ENCODE assay signal across 9 cellular contexts in the genomic region with DNA sequence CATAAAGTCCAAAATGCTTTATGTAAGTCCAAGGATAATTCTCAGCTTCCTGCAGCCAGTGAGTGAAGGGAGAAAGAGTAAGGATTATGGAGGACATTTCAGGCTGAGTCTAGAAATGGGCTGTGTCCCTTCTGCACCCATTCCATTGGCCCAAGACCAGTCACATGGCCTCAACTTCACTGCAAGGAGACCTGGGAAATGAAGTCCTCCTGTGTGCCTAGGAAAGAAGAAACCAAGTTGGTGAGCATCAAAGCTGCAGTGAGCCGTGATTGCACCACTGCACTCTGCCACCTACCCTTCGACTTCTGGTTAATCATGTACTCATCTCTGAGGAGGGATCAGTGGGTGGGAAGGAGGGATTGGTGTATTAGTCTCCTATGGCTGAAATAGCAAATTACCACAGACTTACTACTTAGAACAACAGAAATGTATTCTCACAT. TPM values are rescaled to one million over a fixed set of nuclear protein-coding genes. Genes with fewer than 3 reads are reported as not detected.
DNase-seq lines count a peak whose midpoint lies in the region; ATAC-seq and TF ChIP-seq lines count a peak whose summit lies in the region.
"Had no signal": no experiment of that assay in that cellular context is flagged by ENCODE, and none has a peak within 500 bp of the region (broad histone marks: within the 10 kb centered on the region; RNA-seq: fewer than 3 reads in every experiment).

No MANE protein-coding gene starts in this region.

- DNase-seq in GM10248 (ENCODE audit: extremely low spot score), result peak; percentile 74
- DNase-seq in HFFc6, result peak; percentile 28
- peak; percentile 34 to 70 for DNase-seq in NCI-H524 (lab: John Stamatoyannopoulos, UW)
- DNase-seq in activated CD4-positive, alpha-beta T cell treated with anti-CD3 and anti-CD28 coated beads, Interleukin-2, amount 50 U/mL, for 48 hours, result peak; percentile 55 to 64
- DNase-seq in epithelial cell of prostate (ENCODE audit: low read depth, low spot score), result peak; percentile 10
- DNase-seq in neural progenitor cell (ENCODE audit: low spot score), result peak; percentile 64
- no peak for DNase-seq in smooth muscle cell (lab: John Stamatoyannopoulos, UW; ENCODE audit: unreplicated experiment)

- H3K79me2 ChIP-seq in neural progenitor cell (ENCODE audit: low read depth), result no peaks in the 10 kb centered on the region
- H3K79me2 ChIP-seq in smooth muscle cell (ENCODE audit: low read depth), result no peaks in the 10 kb centered on the region

- no peak overlapping the region for H3K4me3 Mint-ChIP-seq in HFFc6
- peak overlapping the region; percentile 43 for H3K4me3 Mint-ChIP-seq in neural progenitor cell

- H3K4me1 Mint-ChIP-seq in HFFc6 (ENCODE audit: low read depth), result no peaks in the 10 kb centered on the region; the same call in 1 of the 2 replicates
- peaks cover 9% of the 10 kb centered on the region for H3K4me1 Mint-ChIP-seq in neural progenitor cell

- H3K27me3 ChIP-seq in neural progenitor cell (no peaks in the 10 kb centered on the region), smooth muscle cell (ENCODE audit: low read depth) (no peaks in the 10 kb centered on the region)

- ATAC-seq in GM21723 (IDR thresholded peaks at IDR 0.05; ENCODE audit: unreplicated experiment), result no peak

- H2AFZ ChIP-seq in neural progenitor cell (replicated peaks) (no peak overlapping the region), smooth muscle cell (ENCODE audit: low read depth) (no peak overlapping the region)

- POLR2A ChIA-PET in GM10248 (lab: Yijun Ruan, JAX), result no interaction called here

- no peak overlapping the region for H3K9ac ChIP-seq in neural progenitor cell
- H3K9ac ChIP-seq in smooth muscle cell (ENCODE audit: low read depth), result no peak overlapping the region

- TF ChIP-seq CTCF in GM10248 (IDR thresholded peaks at IDR 0.05; ENCODE audit: control extremely low read depth, extremely low read depth, low read depth, missing control alignments) (no peak), HFFc6 (IDR thresholded peaks at IDR 0.05) (no peak), neural progenitor cell (IDR thresholded peaks at IDR 0.05) (no peak), smooth muscle cell (IDR thresholded peaks at IDR 0.05; ENCODE audit: borderline replicate concordance, insufficient read depth, poor library complexity, severe bottlenecking) (no peak)

- 70% methylated on average over 2 of the region's 2 CpGs for WGBS in smooth muscle cell (ENCODE audit: low lambda C conversion rate)

- no peaks in the 10 kb centered on the region for H3K9me3 ChIP-seq in neural progenitor cell (ENCODE audit: low read depth)
- no peaks in the 10 kb centered on the region for H3K9me3 ChIP-seq in smooth muscle cell (replicated peaks; ENCODE audit: low read depth)

- H3K27me3 Mint-ChIP-seq in HFFc6 (ENCODE audit: insufficient read depth), result peaks cover 12% of the 10 kb centered on the region
- peaks cover 13% of the 10 kb centered on the region for H3K27me3 Mint-ChIP-seq in neural progenitor cell (ENCODE audit: insufficient read depth, low read depth)

- no peaks in the 10 kb centered on the region for H3K4me1 ChIP-seq in neural progenitor cell
- H3K4me1 ChIP-seq in smooth muscle cell (ENCODE audit: low read depth), result no peaks in the 10 kb centered on the region

- H4K20me1 ChIP-seq in neural progenitor cell (ENCODE audit: low read depth) (peaks cover 3% of the 10 kb centered on the region), smooth muscle cell (ENCODE audit: low read depth) (no peaks in the 10 kb centered on the region)

- no peak overlapping the region for H3K27ac Mint-ChIP-seq in HFFc6
- no peak overlapping the region for H3K27ac Mint-ChIP-seq in neural progenitor cell

- H3K4me2 ChIP-seq in neural progenitor cell (no peak overlapping the region), smooth muscle cell (no peak overlapping the region)

- H3K4me3 ChIP-seq in neural progenitor cell, result no peak overlapping the region
- H3K4me3 ChIP-seq in smooth muscle cell, result no peak overlapping the region

- H3K27ac ChIP-seq in epithelial cell of prostate (no peak overlapping the region), neural progenitor cell (no peak overlapping the region), smooth muscle cell (ENCODE audit: low read depth) (no peak overlapping the region)
- H3K27ac ChIP-seq: VCaP had no signal

- peaks cover 9% of the 10 kb centered on the region for H3F3A ChIP-seq in neural progenitor cell (ENCODE audit: low read depth)
- H3F3A ChIP-seq in smooth muscle cell (ENCODE audit: low read depth), result no peaks in the 10 kb centered on the region

- H3K36me3 Mint-ChIP-seq in HFFc6 (ENCODE audit: low read depth) (no peaks in the 10 kb centered on the region), neural progenitor cell (peaks cover 39% of the 10 kb centered on the region)

- H3K36me3 ChIP-seq in neural progenitor cell, result no peaks in the 10 kb centered on the region
- no peaks in the 10 kb centered on the region for H3K36me3 ChIP-seq in smooth muscle cell (ENCODE audit: low read depth)

- CTCF ChIA-PET in GM10248 (lab: Yijun Ruan, JAX), result interaction anchor here (0.8 to 1.4 kb wide), 8 partner anchors 8 to 106 kb away, joined by 3 to 7 read pairs (median 3); no protein-coding TSS in a partner anchor

- no peaks in the 10 kb centered on the region for H3K9me3 Mint-ChIP-seq in HFFc6
- H3K9me3 Mint-ChIP-seq in neural progenitor cell, result no peaks in the 10 kb centered on the region

RNA-seq across cellular contexts. Expression of a gene that starts 3.6 kb away (rescaled TPM):
- not detected for total RNA-seq in HFFc6 (2021; fragmentation: NEBNext Ultra II Directional; extraction: Animal tissue kit (Norgen Biotek cat#: 25700))
- total RNA-seq in neural progenitor cell (ENCODE audit: low replicate concordance) (not detected in 2 replicates), smooth muscle cell (not detected in 2 replicates)
- 7.0 and 8.8 TPM in 2 replicates for polyA plus RNA-seq in smooth muscle cell

RNA-seq across cellular contexts. Expression of a gene that starts 6.6 kb away (rescaled TPM):
- under 1 TPM in 5 of 6 experiments, not detected in 1; 0.26 to 0.53 (median 0.40) TPM for total RNA-seq in HFFc6 (2021; fragmentation: NEBNext Ultra II Directional; extraction: Animal tissue kit (Norgen Biotek cat#: 25700))
- total RNA-seq in neural progenitor cell (ENCODE audit: low replicate concordance) (2.9 and 5.0 TPM in 2 replicates), smooth muscle cell (0.63 and 1.4 TPM in 2 replicates)
- polyA plus RNA-seq in smooth muscle cell, result 2.3 and 2.8 TPM in 2 replicates

RNA-seq across cellular contexts. Expression of a gene that starts 30.6 kb away (rescaled TPM):
- total RNA-seq in HFFc6 (2021; fragmentation: NEBNext Ultra II Directional; extraction: Animal tissue kit (Norgen Biotek cat#: 25700)), result 10 to 100 TPM; 16.5 to 23.1 (median 20.8) TPM
- total RNA-seq in neural progenitor cell (ENCODE audit: low replicate concordance) (125 and 193 TPM in 2 replicates), smooth muscle cell (46.0 and 71.8 TPM in 2 replicates)
- polyA plus RNA-seq in smooth muscle cell, result 55.3 and 58.5 TPM in 2 replicates

RNA-seq across cellular contexts. Expression of a gene that starts 32.0 kb away (rescaled TPM):
- not detected for total RNA-seq in HFFc6 (2021; fragmentation: NEBNext Ultra II Directional; extraction: Animal tissue kit (Norgen Biotek cat#: 25700))
- total RNA-seq in neural progenitor cell (ENCODE audit: low replicate concordance) (3.0 and 5.6 TPM in 2 replicates), smooth muscle cell (2.3 and 6.3 TPM in 2 replicates)
- polyA plus RNA-seq in smooth muscle cell, result 2.8 and 6.4 TPM in 2 replicates

RNA-seq across cellular contexts. Expression of a gene that starts 56.4 kb away (rescaled TPM):
- total RNA-seq in HFFc6 (2021; fragmentation: NEBNext Ultra II Directional; extraction: Animal tissue kit (Norgen Biotek cat#: 25700)), result not detected
- total RNA-seq in neural progenitor cell (ENCODE audit: low replicate concordance), result 0.59 TPM in 1 of 2 replicates, not detected in the other
- total RNA-seq in smooth muscle cell, result not detected in 2 replicates
- polyA plus RNA-seq in smooth muscle cell, result not detected in 2 replicates
